In the genomic region with DNA sequence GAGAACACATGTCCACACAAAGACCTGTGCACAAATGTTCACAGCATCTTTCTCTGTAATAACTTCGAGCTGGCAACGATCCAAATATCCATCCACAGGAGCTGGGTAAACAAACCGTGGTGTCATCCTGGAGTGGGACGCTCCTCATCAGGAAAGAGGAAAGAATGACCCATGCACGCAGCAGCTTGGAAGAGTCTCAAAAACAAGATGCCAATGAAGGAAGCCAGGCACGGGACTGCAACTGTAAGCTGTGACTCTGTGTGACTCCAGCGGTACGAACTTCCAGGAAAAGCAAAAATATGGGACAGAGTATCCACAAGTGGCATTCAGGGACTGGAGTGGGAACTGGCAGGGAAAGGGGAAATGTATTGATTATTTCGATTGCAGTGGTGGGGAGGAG, we compare ENCODE assay signal across 14 cellular contexts. TPM values are rescaled to one million over a fixed set of nuclear protein-coding genes. Genes with fewer than 3 reads are reported as not detected.
DNase-seq lines count a peak whose midpoint lies in the region; ATAC-seq and TF ChIP-seq lines count a peak whose summit lies in the region.
"Had no signal": no experiment of that assay in that cellular context is flagged by ENCODE, and none has a peak within 500 bp of the region (broad histone marks: within the 10 kb centered on the region; RNA-seq: fewer than 3 reads in every experiment).

No MANE protein-coding gene starts in this region.

- H3K36me3 Mint-ChIP-seq in brain = no peaks in the 10 kb centered on the region

- H3F3A ChIP-seq in SK-N-SH (replicated peaks; ENCODE audit: insufficient read depth) = no peaks in the 10 kb centered on the region

- no peak for TF ChIP-seq RAD21 in SK-N-SH (IDR thresholded peaks at IDR 0.05; ENCODE audit: low read length)

- H3K4me1 ChIP-seq in SK-N-SH (ENCODE audit: control insufficient read depth in 1 of 2, insufficient read depth in 2 of 2, low read depth in 1 of 2, low read length in 1 of 2) (peaks cover 6 to 64% of the 10 kb centered on the region in 2 experiments), sigmoid colon (peaks cover 0 to 50% (median 34%) of the 10 kb centered on the region in 4 donors), hepatocyte (ENCODE audit: insufficient read depth) (peaks cover 38% of the 10 kb centered on the region)

- H3K36me3 ChIP-seq in SK-N-SH (replicated peaks in 1 of 2; ENCODE audit: control insufficient read depth in 1 of 2, insufficient read depth in 2 of 2, low read length in 1 of 2) = no peaks in the 10 kb centered on the region
- H3K36me3 ChIP-seq in sigmoid colon = no peaks in the 10 kb centered on the region
- no peaks in the 10 kb centered on the region for H3K36me3 ChIP-seq in hepatocyte (replicated peaks; ENCODE audit: insufficient read depth, low read depth)
- H3K36me3 ChIP-seq: right lobe of liver had no signal

- no peaks in the 10 kb centered on the region for H3K9me3 Mint-ChIP-seq in brain
- H3K9me3 Mint-ChIP-seq: stimulated activated naive CD8-positive, alpha-beta T cell treated with anti-CD3 and anti-CD28 coated beads, Interleukin-15, Interleukin-2, amounts not matched to agents 100 ng/mL and 50 ng/mL, for 24 hours had no signal

- no peaks in the 10 kb centered on the region for H3K27me3 ChIP-seq in SK-N-SH (ENCODE audit: insufficient read depth)
- H3K27me3 ChIP-seq in sigmoid colon = no peaks in the 10 kb centered on the region
- no peaks in the 10 kb centered on the region for H3K27me3 ChIP-seq in hepatocyte
- H3K27me3 ChIP-seq: right lobe of liver had no signal

- POLR2A ChIA-PET in SK-N-SH (lab: Yijun Ruan, JAX) = no interaction called here

- peak overlapping the region in 1 of 5 experiments; percentile 6 for H3K4me3 Mint-ChIP-seq in brain
- H3K4me3 Mint-ChIP-seq: stimulated activated naive CD8-positive, alpha-beta T cell treated with anti-CD3 and anti-CD28 coated beads, Interleukin-15, Interleukin-2, amounts not matched to agents 100 ng/mL and 50 ng/mL, for 24 hours had no signal

- intact Hi-C loops in sigmoid colon (cut with DNase I) = no loop called here

- H2AFZ ChIP-seq in SK-N-SH (ENCODE audit: low read depth) (no peak overlapping the region), hepatocyte (no peak overlapping the region)

- H3K4me2 ChIP-seq in SK-N-SH (no peak overlapping the region), hepatocyte (no peak overlapping the region)

- CTCF ChIA-PET in SK-N-SH (lab: Yijun Ruan, JAX) = interaction anchor here (0.7 to 2.3 kb wide), 4 partner anchors 13 to 34 kb away, joined by 3 to 15 read pairs (median 6); no protein-coding TSS in a partner anchor

- TF ChIP-seq POLR2A in sigmoid colon (IDR thresholded peaks at IDR 0.05) = no peak

- no peak overlapping the region for H3K9ac ChIP-seq in SK-N-SH

- H3K4me3 ChIP-seq in SK-N-SH (ENCODE audit: low read depth in 2 of 2, low read length in 1 of 2) (no peak overlapping the region), sigmoid colon (no peak overlapping the region), hepatocyte (no peak overlapping the region)
- H3K4me3 ChIP-seq: right lobe of liver, SK-N-MC had no signal

- H3K9me3 ChIP-seq in SK-N-SH (no peaks in the 10 kb centered on the region), sigmoid colon (no peaks in the 10 kb centered on the region), hepatocyte (ENCODE audit: low read depth) (no peaks in the 10 kb centered on the region)
- H3K9me3 ChIP-seq: right lobe of liver had no signal

- no peaks in the 10 kb centered on the region for H3K79me2 ChIP-seq in SK-N-SH (ENCODE audit: insufficient read depth)
- no peaks in the 10 kb centered on the region for H3K79me2 ChIP-seq in hepatocyte

- H4K20me1 ChIP-seq in SK-N-SH (ENCODE audit: insufficient read depth) (no peaks in the 10 kb centered on the region), hepatocyte (ENCODE audit: insufficient read depth, poor library complexity, severe bottlenecking) (no peaks in the 10 kb centered on the region)

- 35% methylated on average over 9 of the region's 9 CpGs for WGBS in SK-N-SH (ENCODE audit: low lambda C conversion rate)
- 14 to 50% methylated on average over 9 of the region's 9 CpGs for WGBS in sigmoid colon, 2 donors
- WGBS in hepatocyte (ENCODE audit: low lambda C conversion rate, missing lambda C conversion rate) = 60% methylated on average over 9 of the region's 9 CpGs

- no peaks in the 10 kb centered on the region for H3K27me3 Mint-ChIP-seq in brain
- H3K27me3 Mint-ChIP-seq: stimulated activated naive CD8-positive, alpha-beta T cell treated with anti-CD3 and anti-CD28 coated beads, Interleukin-15, Interleukin-2, amounts not matched to agents 100 ng/mL and 50 ng/mL, for 24 hours had no signal

- peaks cover 64% of the 10 kb centered on the region for H3K4me1 Mint-ChIP-seq in brain

- TF ChIP-seq EP300 in SK-N-SH (IDR thresholded peaks at IDR 0.05; ENCODE audit: borderline replicate concordance in 1 of 2, low read depth in 1 of 2, low read length in 1 of 2) = no peak
- peak in 1 of 4 donors; percentile 67 for TF ChIP-seq EP300 in sigmoid colon (IDR thresholded peaks at IDR 0.05)

- TF ChIP-seq CTCF in SK-N-SH (IDR thresholded peaks at IDR 0.05) (no peak), brain (conservative IDR thresholded peaks at IDR 0.05) (no peak), sigmoid colon (IDR thresholded peaks at IDR 0.05) (no peak), hepatocyte (IDR thresholded peaks at IDR 0.05; ENCODE audit: poor library complexity) (no peak)

- ATAC-seq in SK-N-SH treated with all-trans-retinoic acid at 6 μM for 48 hours = no peak

- DNase-seq in SK-N-SH = no peak
- peak; percentile 17 for DNase-seq in NCI-H2029 treated with DMSO at 0.1 percent for 48 hours (lab: John Stamatoyannopoulos, UW)
- DNase-seq in sigmoid colon = no peak
- no peak for DNase-seq in NCI-H1436 (lab: John Stamatoyannopoulos, UW)
- no peak for DNase-seq in hepatocyte (ENCODE audit: low spot score)
- DNase-seq in globus pallidus (ENCODE audit: low spot score) = no peak
- DNase-seq: AML-193 had no signal

- no peak overlapping the region for H3K27ac ChIP-seq in SK-N-SH (ENCODE audit: low read depth in 2 of 2, low read length in 1 of 2)
- H3K27ac ChIP-seq in sigmoid colon = peak overlapping the region; percentile 58 to 84 (median 80)
- H3K27ac ChIP-seq in hepatocyte = no peak overlapping the region
- H3K27ac ChIP-seq: HL-60, SK-N-MC had no signal

- H3K9me2 ChIP-seq in SK-N-SH (no peaks in the 10 kb centered on the region), hepatocyte (replicated peaks; ENCODE audit: insufficient read depth) (no peaks in the 10 kb centered on the region)

- peak overlapping the region in 4 of 5 experiments; percentile 56 to 80 (median 72) for H3K27ac Mint-ChIP-seq in brain
- H3K27ac Mint-ChIP-seq: stimulated activated naive CD8-positive, alpha-beta T cell treated with anti-CD3 and anti-CD28 coated beads, Interleukin-15, Interleukin-2, amounts not matched to agents 100 ng/mL and 50 ng/mL, for 24 hours had no signal

TF ChIP-seq in SK-N-SH, 30 proteins besides CTCF, POLR2A, EP300 and RAD21:
- TF ChIP-seq NFIC (IDR thresholded peaks at IDR 0.05; ENCODE audit: borderline replicate concordance) (peak; percentile 60), TCF12 (IDR thresholded peaks at IDR 0.05) (no peak)

TF ChIP-seq in SK-N-SH treated with all-trans-retinoic acid at 6 μM for 48 hours, 23 proteins besides CTCF, POLR2A, EP300 and RAD21 (continues in another document):
- TF ChIP-seq, protein P1, sequence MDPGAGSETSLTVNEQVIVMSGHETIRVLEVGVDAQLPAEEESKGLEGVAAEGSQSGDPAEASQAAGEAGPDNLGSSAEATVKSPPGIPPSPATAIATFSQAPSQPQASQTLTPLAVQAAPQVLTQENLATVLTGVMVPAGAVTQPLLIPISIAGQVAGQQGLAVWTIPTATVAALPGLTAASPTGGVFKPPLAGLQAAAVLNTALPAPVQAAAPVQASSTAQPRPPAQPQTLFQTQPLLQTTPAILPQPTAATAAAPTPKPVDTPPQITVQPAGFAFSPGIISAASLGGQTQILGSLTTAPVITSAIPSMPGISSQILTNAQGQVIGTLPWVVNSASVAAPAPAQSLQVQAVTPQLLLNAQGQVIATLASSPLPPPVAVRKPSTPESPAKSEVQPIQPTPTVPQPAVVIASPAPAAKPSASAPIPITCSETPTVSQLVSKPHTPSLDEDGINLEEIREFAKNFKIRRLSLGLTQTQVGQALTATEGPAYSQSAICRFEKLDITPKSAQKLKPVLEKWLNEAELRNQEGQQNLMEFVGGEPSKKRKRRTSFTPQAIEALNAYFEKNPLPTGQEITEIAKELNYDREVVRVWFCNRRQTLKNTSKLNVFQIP (CRISPR knock-in tag; IDR thresholded peaks at IDR 0.05; ENCODE audit: borderline replicate concordance, low read depth) = no peak
- no peak for TF ChIP-seq SNAI2 (CRISPR knock-in tag; IDR thresholded peaks at IDR 0.05)
- no peak for TF ChIP-seq TOX (CRISPR knock-in tag; IDR thresholded peaks at IDR 0.05; ENCODE audit: borderline replicate concordance)
- no peak for TF ChIP-seq ZFP30 (CRISPR knock-in tag; IDR thresholded peaks at IDR 0.05)
- no peak for TF ChIP-seq RARB (CRISPR knock-in tag; IDR thresholded peaks at IDR 0.05)
- no peak for TF ChIP-seq ISL1 (CRISPR knock-in tag; IDR thresholded peaks at IDR 0.05)
- TF ChIP-seq ZNF70 (CRISPR knock-in tag; IDR thresholded peaks at IDR 0.05) = no peak
- TF ChIP-seq OSR1 (CRISPR knock-in tag; IDR thresholded peaks at IDR 0.05) = no peak
- TF ChIP-seq, protein P2, sequence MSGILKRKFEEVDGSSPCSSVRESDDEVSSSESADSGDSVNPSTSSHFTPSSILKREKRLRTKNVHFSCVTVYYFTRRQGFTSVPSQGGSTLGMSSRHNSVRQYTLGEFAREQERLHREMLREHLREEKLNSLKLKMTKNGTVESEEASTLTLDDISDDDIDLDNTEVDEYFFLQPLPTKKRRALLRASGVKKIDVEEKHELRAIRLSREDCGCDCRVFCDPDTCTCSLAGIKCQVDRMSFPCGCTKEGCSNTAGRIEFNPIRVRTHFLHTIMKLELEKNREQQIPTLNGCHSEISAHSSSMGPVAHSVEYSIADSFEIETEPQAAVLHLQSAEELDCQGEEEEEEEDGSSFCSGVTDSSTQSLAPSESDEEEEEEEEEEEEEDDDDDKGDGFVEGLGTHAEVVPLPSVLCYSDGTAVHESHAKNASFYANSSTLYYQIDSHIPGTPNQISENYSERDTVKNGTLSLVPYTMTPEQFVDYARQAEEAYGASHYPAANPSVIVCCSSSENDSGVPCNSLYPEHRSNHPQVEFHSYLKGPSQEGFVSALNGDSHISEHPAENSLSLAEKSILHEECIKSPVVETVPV (CRISPR knock-in tag; IDR thresholded peaks at IDR 0.05) = no peak
- TF ChIP-seq GLIS3 (CRISPR knock-in tag; IDR thresholded peaks at IDR 0.05) = no peak

RNA-seq across cellular contexts. Expression of a gene that starts 36.7 kb away (rescaled TPM):
- polyA plus RNA-seq in SK-N-SH (2012; rRNA removed) = 0.15 and 0.24 TPM in 2 replicates
- polyA plus RNA-seq in SK-N-SH (2012; cell fraction: cytosol; rRNA removed) = 0.17 and 0.23 TPM in 2 replicates
- 0.39 and 0.51 TPM in 2 replicates for polyA plus RNA-seq in SK-N-SH (2012; cell fraction: nucleus; rRNA removed)
- 2.4 TPM for polyA plus RNA-seq in brain (ENCODE audit: insufficient read depth, low read depth, low replicate concordance)
- total RNA-seq in sigmoid colon = not detected
- polyA plus RNA-seq in sigmoid colon = not detected
- 0.13 TPM in 1 of 2 replicates, not detected in the other for total RNA-seq in hepatocyte
- polyA plus RNA-seq in hepatocyte = not detected in 2 replicates
- total RNA-seq: right lobe of liver had no signal
- polyA plus RNA-seq: keratinocyte had no signal

Comparison
In these comparisons a context has a peak if more than half of its experiments do, and no peak if none do; other contexts are left out.
1. H3K27ac ChIP-seq: peak in sigmoid colon (4 of 4); none in SK-N-SH (0 of 2) and hepatocyte (single experiment).